ENCODE assay signal across 8 cellular contexts in the genomic region with DNA sequence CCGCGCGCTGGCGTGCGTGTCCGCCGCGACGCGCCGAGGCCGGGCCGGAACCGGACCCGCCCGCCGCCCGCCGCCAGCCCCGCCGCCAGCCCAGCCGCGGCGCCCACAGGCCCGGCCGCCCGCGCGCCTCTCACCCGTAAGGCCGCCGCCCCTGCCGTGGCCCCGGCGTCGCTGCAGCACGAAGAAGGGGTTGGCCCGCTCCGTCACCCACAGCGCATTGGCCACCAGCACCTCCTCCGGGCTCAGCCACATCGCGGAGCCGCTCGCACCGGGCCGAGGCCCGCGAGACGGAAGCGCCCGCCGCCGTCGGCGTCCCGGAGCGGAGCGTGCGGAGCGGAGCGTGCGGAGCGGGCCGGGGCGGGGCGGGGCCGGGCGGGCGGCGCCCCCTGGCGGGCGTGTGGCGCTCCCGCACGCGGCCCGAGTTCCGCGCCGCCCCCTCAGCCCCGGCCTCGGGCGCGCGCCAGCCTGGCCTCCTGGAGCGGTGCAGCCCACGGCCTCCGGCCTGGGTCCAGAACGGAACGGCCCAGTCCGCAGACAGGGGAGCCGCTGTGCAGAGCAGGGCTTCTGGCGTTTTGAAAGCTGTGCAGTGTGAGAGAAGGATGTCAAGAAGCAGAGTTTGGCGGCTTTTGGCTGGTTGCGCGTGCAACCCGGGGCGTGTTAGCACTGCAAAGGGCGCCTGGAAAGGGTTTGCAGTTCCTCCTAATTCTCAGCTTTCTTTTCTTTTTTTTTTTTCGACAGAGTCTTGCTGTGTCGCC. TPM values are rescaled to one million over a fixed set of nuclear protein-coding genes. Genes with fewer than 3 reads are reported as not detected.
A peak's percentile ranks its signal among the peaks of the same experiment; 100 is the strongest.
DNase-seq lines count a peak whose midpoint lies in the region; ATAC-seq and TF ChIP-seq lines count a peak whose summit lies in the region.

Gene TBC1D9B (minus strand): TSS at position 328 of the 755 bp plus-strand sequence. CDS start 76 bp downstream, at position 252.

- intact Hi-C loops in activated CD4-positive, alpha-beta memory T cell treated with anti-CD3 and anti-CD28 coated beads for 36 hours (cut with micrococcal nuclease), result loop anchor here (2.0 to 10.0 kb wide), 5 partner anchors 50 to 185 kb away; partner anchors contain the start of genes MRNIP and RNF130
- intact Hi-C loops in dorsolateral prefrontal cortex (cut with DNase I), result loop anchor here (5.0 to 10.0 kb wide), 6 partner anchors 67 to 180 kb away; partner anchors contain the start of genes RNF130 (in 2 of the 2) and SQSTM1 (in 1 of the 2)
- intact Hi-C loops in lower leg skin (cut with DNase I; ENCODE audit: low total_unique reads), result loop anchor here (10.0 kb wide), 1 partner anchor 103 kb away; the partner anchor contains the start of gene MGAT4B

- DNase-seq in A172 (ENCODE audit: low spot score), result peak; percentile 40
- peak; percentile 75 for DNase-seq in NCI-H345 (lab: John Stamatoyannopoulos, UW)
- DNase-seq in activated CD4-positive, alpha-beta memory T cell treated with anti-CD3 and anti-CD28 coated beads for 36 hours, result peak; percentile 71
- peak in 7 of 10 donors; percentile 43 to 76 (median 59) for DNase-seq in dorsolateral prefrontal cortex
- peak; percentile 51 to 92 for DNase-seq in lower leg skin (ENCODE audit: low spot score in 2 of 2)
- DNase-seq in stimulated activated CD4-positive, alpha-beta T cell treated with anti-CD3 and anti-CD28 coated beads, Interleukin-4, amount 100 ng/mL, for 4 hours, result peak; percentile 57 to 73

- H3K27me3 ChIP-seq in dorsolateral prefrontal cortex, result no peaks in the 10 kb centered on the region

- H3K4me1 Mint-ChIP-seq in activated CD4-positive, alpha-beta memory T cell treated with anti-CD3 and anti-CD28 coated beads for 36 hours (ENCODE audit: low read depth), result peaks cover 14% of the 10 kb centered on the region

- peak within 1 kb of the TSS; percentile 59 to 95 (median 86) for H3K27ac ChIP-seq in dorsolateral prefrontal cortex

- peak within 1 kb of the TSS; percentile 69 for H3K27ac Mint-ChIP-seq in activated CD4-positive, alpha-beta memory T cell treated with anti-CD3 and anti-CD28 coated beads for 36 hours

- WGBS in lower leg skin, 2 donors, result 0 to 1% methylated on average over 9 to 16 of the region's 102 CpGs

- H3K4me3 ChIP-seq in dorsolateral prefrontal cortex (peak within 1 kb of the TSS; percentile 38 to 82 (median 69)), lower leg skin (ENCODE audit: low read depth, poor library complexity, severe bottlenecking) (peak within 1 kb of the TSS; percentile 51)

- peak; percentile 83 for TF ChIP-seq POLR2A in GM15510 (IDR thresholded peaks at IDR 0.05; ENCODE audit: borderline replicate concordance, extremely low read depth, insufficient read length)
- no peak for TF ChIP-seq POLR2A in lower leg skin (IDR thresholded peaks at IDR 0.05)

- TF ChIP-seq CTCF in dorsolateral prefrontal cortex (IDR thresholded peaks at IDR 0.05 in 54 of 56, conservative IDR thresholded peaks at IDR 0.05 in 2 of 56; ENCODE audit: low read depth in 1 of 56, partially characterized antibody in 56 of 56), result peak in 51 of 56 donors; percentile 8 to 66 (median 47)
- TF ChIP-seq CTCF in lower leg skin (IDR thresholded peaks at IDR 0.05), result no peak

- H3K27me3 Mint-ChIP-seq in activated CD4-positive, alpha-beta memory T cell treated with anti-CD3 and anti-CD28 coated beads for 36 hours, result no peaks in the 10 kb centered on the region

- ATAC-seq in HG02938 (IDR thresholded peaks at IDR 0.05; ENCODE audit: unreplicated experiment), result peak; percentile 77

- CTCF ChIA-PET in activated CD4-positive, alpha-beta memory T cell treated with anti-CD3 and anti-CD28 coated beads for 36 hours (lab: Charles Lee), result interaction anchor here (0.8 to 2.3 kb wide), 5 partner anchors 49 to 277 kb away, joined by 3 to 17 read pairs (median 3); partner anchors contain the start of gene MRNIP

- POLR2A ChIA-PET in activated CD4-positive, alpha-beta memory T cell treated with anti-CD3 and anti-CD28 coated beads for 36 hours (lab: Charles Lee), result interaction anchor here (1.0 kb wide), 1 partner anchor 104 kb away, joined by 3 read pairs; no protein-coding TSS in a partner anchor

- no peaks in the 10 kb centered on the region for H3K9me3 Mint-ChIP-seq in activated CD4-positive, alpha-beta memory T cell treated with anti-CD3 and anti-CD28 coated beads for 36 hours

- peak within 1 kb of the TSS; percentile 88 for H3K4me3 Mint-ChIP-seq in activated CD4-positive, alpha-beta memory T cell treated with anti-CD3 and anti-CD28 coated beads for 36 hours

- no peaks in the 10 kb centered on the region for H3K36me3 Mint-ChIP-seq in activated CD4-positive, alpha-beta memory T cell treated with anti-CD3 and anti-CD28 coated beads for 36 hours

RNA-seq across cellular contexts. Expression of gene TBC1D9B, which starts in this region (rescaled TPM):
- total RNA-seq in A172 (2014; rRNA removed; shearing (Covaris generic)), result 72.4 and 87.9 TPM in 2 replicates
- total RNA-seq in activated CD4-positive, alpha-beta memory T cell treated with anti-CD3 and anti-CD28 coated beads for 36 hours, result 10 to 100 TPM; 59.0 to 62.8 TPM
- 100 to 1,000 TPM; 127 to 231 (median 166) TPM for total RNA-seq in dorsolateral prefrontal cortex
- 100 to 1,000 TPM in 2 of 4 donors, 10 to 100 TPM in 2; 71.4 to 125 (median 100) TPM for total RNA-seq in lower leg skin

Comparison
In these comparisons a context has a peak if more than half of its experiments do, and no peak if none do; other contexts are left out.
1. Peak in every context shown above with its lines: DNase-seq, ATAC-seq, H3K4me3 ChIP-seq and H3K27ac ChIP-seq.
2. CTCF ChIP-seq: peak in dorsolateral prefrontal cortex (51 of 56); none in lower leg skin (0 of 3).